1 cellular context compared by ENCODE assay signal in the genomic region with DNA sequence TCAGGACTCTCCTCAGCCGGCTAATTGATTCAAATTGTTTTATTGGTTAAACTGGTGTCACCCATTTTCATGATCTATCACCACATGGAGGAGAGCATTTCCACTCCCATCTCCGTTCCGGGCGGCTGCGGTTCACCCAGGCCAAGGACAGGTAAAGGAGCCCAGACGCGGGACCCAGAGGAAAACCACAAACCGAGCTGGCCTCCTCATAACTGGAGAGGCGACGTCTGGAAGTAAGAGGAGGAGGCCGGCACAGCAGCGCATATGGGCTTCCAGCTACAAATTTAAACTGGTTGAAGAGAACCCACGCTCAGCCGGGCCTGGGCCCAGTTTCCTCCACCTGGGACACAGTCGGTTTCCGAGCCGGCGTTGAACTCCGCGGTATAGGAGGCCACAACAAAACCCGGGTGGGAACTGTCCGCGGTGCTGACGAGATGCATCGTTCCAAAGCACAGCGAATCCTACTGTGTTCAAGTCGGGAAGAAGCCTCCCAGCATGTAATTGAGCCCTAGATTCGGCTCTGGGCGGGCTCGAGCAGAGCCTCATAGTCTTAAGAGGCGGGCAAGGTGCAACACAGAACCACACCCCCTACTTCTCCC.
A peak's percentile ranks its signal among the peaks of the same experiment; 100 is the strongest.
TF ChIP-seq lines count a peak whose summit lies in the region.

No MANE protein-coding gene starts in this region.

TF ChIP-seq in HCT116, 20 proteins besides CTCF, POLR2A, EP300 and RAD21 (continued from another document):
- TF ChIP-seq REST (IDR thresholded peaks at IDR 0.05; ENCODE audit: low read depth), result peak; percentile 71
